ENCODE assay signal across 16 cellular contexts in genomic region chr18:74139414-74139813, GRCh38. TPM values are rescaled to one million over a fixed set of nuclear protein-coding genes. Genes with fewer than 3 reads are reported as not detected.
A peak's percentile ranks its signal among the peaks of the same experiment; 100 is the strongest.
DNase-seq lines count a peak whose midpoint lies in the region; ATAC-seq and TF ChIP-seq lines count a peak whose summit lies in the region.
"Had no signal": no experiment of that assay in that cellular context is flagged by ENCODE, and none has a peak within 500 bp of the region (broad histone marks: within the 10 kb centered on the region; RNA-seq: fewer than 3 reads in every experiment).

No MANE protein-coding gene starts in this region.

- intact Hi-C loops in activated CD8-positive, alpha-beta T cell treated with anti-CD3 and anti-CD28 coated beads for 36 hours (cut with micrococcal nuclease) = no loop called here

- H3K27ac Mint-ChIP-seq in activated CD8-positive, alpha-beta T cell treated with anti-CD3 and anti-CD28 coated beads for 36 hours = peak overlapping the region; percentile 94
- no peak overlapping the region for H3K27ac Mint-ChIP-seq in activated CD8-positive, alpha-beta T cell treated with anti-CD3 and anti-CD28 coated beads, Interleukin-2, amount 10 ng/mL, durations not matched to agents 7 days and 5 days
- H3K27ac Mint-ChIP-seq in activated naive CD8-positive, alpha-beta T cell treated with anti-CD3 and anti-CD28 coated beads, Interleukin-2, amount 50 U/mL, for 24 hours = peak overlapping the region; percentile 96
- peak overlapping the region; percentile 76 for H3K27ac Mint-ChIP-seq in stimulated activated memory B cell treated with anti-CD40 and anti-IgM and Interleukin-4, amounts not matched to agents 10 μg/mL and 1 μg/mL and 100 μg/mL, for 72 hours
- H3K27ac Mint-ChIP-seq: GM23338, nephron progenitor cell had no signal

- CTCF ChIA-PET in activated CD8-positive, alpha-beta T cell treated with anti-CD3 and anti-CD28 coated beads for 36 hours (lab: Charles Lee) = interaction anchor here (0.9 to 5.0 kb wide), 8 partner anchors 9 to 99 kb away, joined by 3 to 30 read pairs (median 4); no protein-coding TSS in a partner anchor
- CTCF ChIA-PET in activated CD8-positive, alpha-beta T cell treated with anti-CD3 and anti-CD28 coated beads, Interleukin-2, amount 10 ng/mL, durations not matched to agents 7 days and 5 days (lab: Charles Lee) = interaction anchor here (1.0 to 4.3 kb wide), 2 partner anchors 9 to 57 kb away, joined by 4 to 23 read pairs; no protein-coding TSS in a partner anchor

- no peaks in the 10 kb centered on the region for H3K27me3 Mint-ChIP-seq in activated CD8-positive, alpha-beta T cell treated with anti-CD3 and anti-CD28 coated beads for 36 hours
- H3K27me3 Mint-ChIP-seq in activated CD8-positive, alpha-beta T cell treated with anti-CD3 and anti-CD28 coated beads, Interleukin-2, amount 10 ng/mL, durations not matched to agents 7 days and 5 days (ENCODE audit: low read depth) = peaks cover 2% of the 10 kb centered on the region
- peaks cover 7% of the 10 kb centered on the region for H3K27me3 Mint-ChIP-seq in activated naive CD8-positive, alpha-beta T cell treated with anti-CD3 and anti-CD28 coated beads, Interleukin-2, amount 50 U/mL, for 24 hours
- peaks cover 20% of the 10 kb centered on the region for H3K27me3 Mint-ChIP-seq in stimulated activated memory B cell treated with anti-CD40 and anti-IgM and Interleukin-4, amounts not matched to agents 10 μg/mL and 1 μg/mL and 100 μg/mL, for 72 hours

- POLR2A ChIA-PET in activated CD8-positive, alpha-beta T cell treated with anti-CD3 and anti-CD28 coated beads for 36 hours (lab: Charles Lee) = interaction anchor here (1.6 to 2.1 kb wide), 4 partner anchors 9 to 76 kb away, joined by 4 to 8 read pairs (median 6); partner anchors contain the start of gene TIMM21
- POLR2A ChIA-PET in activated CD8-positive, alpha-beta T cell treated with anti-CD3 and anti-CD28 coated beads, Interleukin-2, amount 10 ng/mL, durations not matched to agents 7 days and 5 days (lab: Charles Lee) = interaction anchor here (0.7 kb wide), 1 partner anchor 10 kb away, joined by 3 read pairs; the partner anchor contains the start of gene TIMM21

- DNase-seq in activated CD8-positive, alpha-beta T cell treated with anti-CD3 and anti-CD28 coated beads for 36 hours = no peak
- no peak for DNase-seq in activated CD8-positive, alpha-beta T cell treated with anti-CD3 and anti-CD28 coated beads, Interleukin-2, amount 10 ng/mL, durations not matched to agents 7 days and 5 days
- DNase-seq in activated naive CD8-positive, alpha-beta T cell treated with anti-CD3 and anti-CD28 coated beads, Interleukin-2, amount 50 U/mL, for 24 hours = no peak
- no peak for DNase-seq in medulla oblongata (ENCODE audit: extremely low spot score)
- DNase-seq in SKM-1 (lab: John Stamatoyannopoulos, UW; ENCODE audit: unreplicated experiment) = no peak
- DNase-seq: body of pancreas; effector CD4-positive, alpha-beta T cell; NCI-H1694 treated with DMSO at 0.1 percent for 48 hours; NCI-H524; nephron progenitor cell had no signal

- ATAC-seq in activated CD8-positive, alpha-beta T cell treated with anti-CD3 and anti-CD28 coated beads for 36 hours = peak; percentile 69
- no peak for ATAC-seq in activated CD8-positive, alpha-beta T cell treated with anti-CD3 and anti-CD28 coated beads, Interleukin-2, amount 10 ng/mL, durations not matched to agents 7 days and 5 days
- ATAC-seq in HG02884 (IDR thresholded peaks at IDR 0.05; ENCODE audit: unreplicated experiment) (peak; percentile 39), HG02571 (IDR thresholded peaks at IDR 0.05; ENCODE audit: unreplicated experiment) (no peak)
- peak; percentile 60 for ATAC-seq in activated naive CD8-positive, alpha-beta T cell treated with anti-CD3 and anti-CD28 coated beads, Interleukin-2, amount 50 U/mL, for 24 hours
- ATAC-seq in stimulated activated memory B cell treated with anti-CD40 and anti-IgM and Interleukin-4, amounts not matched to agents 10 μg/mL and 1 μg/mL and 100 μg/mL, for 72 hours = no peak
- ATAC-seq: body of pancreas, GM23338 had no signal

- H3K4me1 Mint-ChIP-seq in activated CD8-positive, alpha-beta T cell treated with anti-CD3 and anti-CD28 coated beads for 36 hours (ENCODE audit: low read depth) = peaks cover 41% of the 10 kb centered on the region
- peaks cover 9% of the 10 kb centered on the region for H3K4me1 Mint-ChIP-seq in activated CD8-positive, alpha-beta T cell treated with anti-CD3 and anti-CD28 coated beads, Interleukin-2, amount 10 ng/mL, durations not matched to agents 7 days and 5 days (ENCODE audit: low read depth)
- peaks cover 44% of the 10 kb centered on the region for H3K4me1 Mint-ChIP-seq in activated naive CD8-positive, alpha-beta T cell treated with anti-CD3 and anti-CD28 coated beads, Interleukin-2, amount 50 U/mL, for 24 hours
- peaks cover 6% of the 10 kb centered on the region for H3K4me1 Mint-ChIP-seq in stimulated activated memory B cell treated with anti-CD40 and anti-IgM and Interleukin-4, amounts not matched to agents 10 μg/mL and 1 μg/mL and 100 μg/mL, for 72 hours

- H3K36me3 Mint-ChIP-seq in activated CD8-positive, alpha-beta T cell treated with anti-CD3 and anti-CD28 coated beads for 36 hours (ENCODE audit: low read depth) = no peaks in the 10 kb centered on the region
- H3K36me3 Mint-ChIP-seq in activated CD8-positive, alpha-beta T cell treated with anti-CD3 and anti-CD28 coated beads, Interleukin-2, amount 10 ng/mL, durations not matched to agents 7 days and 5 days (ENCODE audit: low read depth) = no peaks in the 10 kb centered on the region
- H3K36me3 Mint-ChIP-seq in activated naive CD8-positive, alpha-beta T cell treated with anti-CD3 and anti-CD28 coated beads, Interleukin-2, amount 50 U/mL, for 24 hours (ENCODE audit: low read depth) = no peaks in the 10 kb centered on the region
- H3K36me3 Mint-ChIP-seq in stimulated activated memory B cell treated with anti-CD40 and anti-IgM and Interleukin-4, amounts not matched to agents 10 μg/mL and 1 μg/mL and 100 μg/mL, for 72 hours = no peaks in the 10 kb centered on the region

- peak overlapping the region; percentile 62 for H3K4me3 Mint-ChIP-seq in activated CD8-positive, alpha-beta T cell treated with anti-CD3 and anti-CD28 coated beads for 36 hours
- no peak overlapping the region for H3K4me3 Mint-ChIP-seq in activated CD8-positive, alpha-beta T cell treated with anti-CD3 and anti-CD28 coated beads, Interleukin-2, amount 10 ng/mL, durations not matched to agents 7 days and 5 days
- peak overlapping the region; percentile 67 for H3K4me3 Mint-ChIP-seq in activated naive CD8-positive, alpha-beta T cell treated with anti-CD3 and anti-CD28 coated beads, Interleukin-2, amount 50 U/mL, for 24 hours
- H3K4me3 Mint-ChIP-seq in stimulated activated memory B cell treated with anti-CD40 and anti-IgM and Interleukin-4, amounts not matched to agents 10 μg/mL and 1 μg/mL and 100 μg/mL, for 72 hours = no peak overlapping the region
- H3K4me3 Mint-ChIP-seq: GM23338, nephron progenitor cell had no signal

- TF ChIP-seq CTCF in activated CD8-positive, alpha-beta T cell treated with anti-CD3 and anti-CD28 coated beads for 36 hours (IDR thresholded peaks at IDR 0.05) = no peak

- no peaks in the 10 kb centered on the region for H3K9me3 Mint-ChIP-seq in activated CD8-positive, alpha-beta T cell treated with anti-CD3 and anti-CD28 coated beads for 36 hours
- H3K9me3 Mint-ChIP-seq in activated CD8-positive, alpha-beta T cell treated with anti-CD3 and anti-CD28 coated beads, Interleukin-2, amount 10 ng/mL, durations not matched to agents 7 days and 5 days (ENCODE audit: insufficient read depth) = no peaks in the 10 kb centered on the region
- no peaks in the 10 kb centered on the region for H3K9me3 Mint-ChIP-seq in activated naive CD8-positive, alpha-beta T cell treated with anti-CD3 and anti-CD28 coated beads, Interleukin-2, amount 50 U/mL, for 24 hours
- H3K9me3 Mint-ChIP-seq in stimulated activated memory B cell treated with anti-CD40 and anti-IgM and Interleukin-4, amounts not matched to agents 10 μg/mL and 1 μg/mL and 100 μg/mL, for 72 hours = no peaks in the 10 kb centered on the region
- H3K9me3 Mint-ChIP-seq: GM23338 had no signal

RNA-seq across cellular contexts. Expression of gene FBXO15, which starts 8.2 kb away (rescaled TPM):
- total RNA-seq in activated CD8-positive, alpha-beta T cell treated with anti-CD3 and anti-CD28 coated beads for 36 hours = 1 to 10 TPM; 2.1 TPM
- 1 to 10 TPM; 1.3 to 2.4 TPM for total RNA-seq in activated CD8-positive, alpha-beta T cell treated with anti-CD3 and anti-CD28 coated beads, Interleukin-2, amount 10 ng/mL, durations not matched to agents 7 days and 5 days
- total RNA-seq: lower leg skin, vagina had no signal

RNA-seq across cellular contexts. Expression of gene TIMM21, which starts 8.9 kb away (rescaled TPM):
- 10 to 100 TPM; 70.2 to 71.2 TPM for total RNA-seq in activated CD8-positive, alpha-beta T cell treated with anti-CD3 and anti-CD28 coated beads for 36 hours
- total RNA-seq in activated CD8-positive, alpha-beta T cell treated with anti-CD3 and anti-CD28 coated beads, Interleukin-2, amount 10 ng/mL, durations not matched to agents 7 days and 5 days = 10 to 100 TPM; 37.0 to 42.1 TPM

Comparison
In these comparisons a context has a peak if more than half of its experiments do, and no peak if none do; other contexts are left out.
1. ATAC-seq: peak in activated CD8-positive, alpha-beta T cell treated with anti-CD3 and anti-CD28 coated beads for 36 hours (single experiment), HG02884 (single experiment) and activated naive CD8-positive, alpha-beta T cell treated with anti-CD3 and anti-CD28 coated beads, Interleukin-2, amount 50 U/mL, for 24 hours (single experiment); none in activated CD8-positive, alpha-beta T cell treated with anti-CD3 and anti-CD28 coated beads, Interleukin-2, amount 10 ng/mL, durations not matched to agents 7 days and 5 days (single experiment), stimulated activated memory B cell treated with anti-CD40 and anti-IgM and Interleukin-4, amounts not matched to agents 10 μg/mL and 1 μg/mL and 100 μg/mL, for 72 hours (single experiment) and HG02571 (single experiment).
2. H3K4me3 Mint-ChIP-seq: peak in activated CD8-positive, alpha-beta T cell treated with anti-CD3 and anti-CD28 coated beads for 36 hours (single experiment) and activated naive CD8-positive, alpha-beta T cell treated with anti-CD3 and anti-CD28 coated beads, Interleukin-2, amount 50 U/mL, for 24 hours (single experiment); none in activated CD8-positive, alpha-beta T cell treated with anti-CD3 and anti-CD28 coated beads, Interleukin-2, amount 10 ng/mL, durations not matched to agents 7 days and 5 days (single experiment) and stimulated activated memory B cell treated with anti-CD40 and anti-IgM and Interleukin-4, amounts not matched to agents 10 μg/mL and 1 μg/mL and 100 μg/mL, for 72 hours (single experiment).